ENCODE assay signal across 16 cellular contexts in the genomic region with DNA sequence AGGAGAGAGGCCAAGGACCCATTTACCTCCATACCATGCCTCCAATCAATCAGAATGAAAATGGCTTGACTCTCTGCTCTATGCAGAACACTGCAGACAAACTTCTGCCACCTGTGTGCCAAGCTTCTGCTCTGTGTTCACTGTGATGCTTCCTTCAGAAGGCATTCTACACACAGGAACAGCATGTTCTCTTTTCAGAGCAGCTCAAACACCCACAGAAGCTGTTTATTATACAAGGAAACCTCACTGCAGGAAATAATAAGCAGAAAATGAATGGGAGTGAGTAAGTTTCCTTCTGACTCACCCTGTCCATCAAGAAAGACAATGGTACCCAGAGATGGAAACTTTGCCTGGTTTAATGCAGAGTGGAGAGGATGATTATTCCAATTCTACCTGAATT. TPM values are rescaled to one million over a fixed set of nuclear protein-coding genes. Genes with fewer than 3 reads are reported as not detected.
DNase-seq lines count a peak whose midpoint lies in the region; FAIRE-seq and TF ChIP-seq lines count a peak whose summit lies in the region.
"Had no signal": no experiment of that assay in that cellular context is flagged by ENCODE, and none has a peak within 500 bp of the region (broad histone marks: within the 10 kb centered on the region; RNA-seq: fewer than 3 reads in every experiment).

No MANE protein-coding gene starts in this region.

- TF ChIP-seq CTCF in brain microvascular endothelial cell (IDR thresholded peaks at IDR 0.05; ENCODE audit: low read depth, low read length, missing control alignments), result no peak
- no peak for TF ChIP-seq CTCF in keratinocyte (optimal IDR thresholded peaks at IDR 0.05 in 1 of 3, IDR thresholded peaks at IDR 0.05 in 1 of 3, conservative IDR thresholded peaks at IDR 0.05 in 1 of 3; ENCODE audit: extremely low read depth in 1 of 3, insufficient read depth in 2 of 3, low read length in 3 of 3)
- no peak for TF ChIP-seq CTCF in thyroid gland (IDR thresholded peaks at IDR 0.05)
- TF ChIP-seq CTCF in HFFc6 (IDR thresholded peaks at IDR 0.05), result no peak
- TF ChIP-seq CTCF in spleen (IDR thresholded peaks at IDR 0.05 in 8 of 11, conservative IDR thresholded peaks at IDR 0.05 in 3 of 11), result no peak
- no peak for TF ChIP-seq CTCF in ascending aorta (IDR thresholded peaks at IDR 0.05)

- H3K36me3 ChIP-seq in ACC112 (ENCODE audit: insufficient read depth, low read length), result no peaks in the 10 kb centered on the region
- H3K36me3 ChIP-seq in brain microvascular endothelial cell (replicated peaks), result no peaks in the 10 kb centered on the region
- H3K36me3 ChIP-seq in keratinocyte (ENCODE audit: control insufficient read depth in 2 of 2, extremely low read depth in 1 of 2, insufficient read depth in 2 of 2, low read length in 2 of 2), result no peaks in the 10 kb centered on the region
- H3K36me3 ChIP-seq in thyroid gland, result no peaks in the 10 kb centered on the region
- H3K36me3 ChIP-seq in spleen, result no peaks in the 10 kb centered on the region
- H3K36me3 ChIP-seq in ascending aorta, result no peaks in the 10 kb centered on the region

- H3K27ac ChIP-seq in ACC112 (ENCODE audit: low read depth, low read length) (peak overlapping the region; percentile 4; the same call in 1 of the 2 replicates), brain microvascular endothelial cell (no peak overlapping the region), keratinocyte (ENCODE audit: control insufficient read depth, insufficient read depth, low read length) (no peak overlapping the region), thyroid gland (no peak overlapping the region), spleen (no peak overlapping the region), ascending aorta (no peak overlapping the region)

- H3K27me3 ChIP-seq in ACC112 (ENCODE audit: insufficient read depth, low read length), result peaks cover 11% of the 10 kb centered on the region
- no peaks in the 10 kb centered on the region for H3K27me3 ChIP-seq in brain microvascular endothelial cell (replicated peaks)
- peaks cover 8% of the 10 kb centered on the region for H3K27me3 ChIP-seq in keratinocyte (ENCODE audit: control insufficient read depth, extremely low read depth, insufficient read depth, low read length)
- no peaks in the 10 kb centered on the region for H3K27me3 ChIP-seq in thyroid gland
- peaks cover 0 to 30% (median 8%) of the 10 kb centered on the region in 7 donors for H3K27me3 ChIP-seq in spleen (replicated peaks in 1 of 7)
- peaks cover 5% of the 10 kb centered on the region for H3K27me3 ChIP-seq in ascending aorta

- dilution Hi-C loops in keratinocyte (cut with MboI; ENCODE audit: extremely low pct_ligation_motif_present, low sequenced_read_pairs), result loop anchor here (25.0 kb wide), 1 partner anchor 259 kb away; no protein-coding TSS in a partner anchor

- FAIRE-seq in keratinocyte (lab: Jason Lieb, UNC), result peak; percentile 89

- peak overlapping the region; percentile 62 for H3K4me2 ChIP-seq in keratinocyte (ENCODE audit: control insufficient read depth, extremely low read depth, insufficient read depth, low read depth, low read length)

- H3K9me1 ChIP-seq in keratinocyte (ENCODE audit: control insufficient read depth, extremely low read depth, insufficient read depth, low read length), result no peaks in the 10 kb centered on the region

- no peaks in the 10 kb centered on the region for H3K36me3 Mint-ChIP-seq in HFFc6 (ENCODE audit: low read depth)
- H3K36me3 Mint-ChIP-seq: stimulated activated naive B cell treated with anti-CD40 and anti-IgM and Interleukin-4, amounts not matched to agents 10 μg/mL and 1 μg/mL and 100 μg/mL, for 72 hours; T-cell had no signal

- in situ Hi-C loops in brain microvascular endothelial cell (cut with HindIII; ENCODE audit: low pct_ligation_motif_present, low sequenced_read_pairs), result no loop called here

- H3K4me3 Mint-ChIP-seq in HFFc6, result no peak overlapping the region
- H3K4me3 Mint-ChIP-seq: stimulated activated naive B cell treated with anti-CD40 and anti-IgM and Interleukin-4, amounts not matched to agents 10 μg/mL and 1 μg/mL and 100 μg/mL, for 72 hours had no signal

- H3K9me3 Mint-ChIP-seq in HFFc6, result no peaks in the 10 kb centered on the region
- H3K9me3 Mint-ChIP-seq: stimulated activated naive B cell treated with anti-CD40 and anti-IgM and Interleukin-4, amounts not matched to agents 10 μg/mL and 1 μg/mL and 100 μg/mL, for 72 hours; T-cell had no signal

- H3K27me3 Mint-ChIP-seq in HFFc6 (ENCODE audit: insufficient read depth), result peaks cover 21% of the 10 kb centered on the region

- DNase-seq in HS-5 (ENCODE audit: low read depth) (peak; percentile 3), brain microvascular endothelial cell (peak; percentile 2), keratinocyte (ENCODE audit: low read depth, low spot score) (no peak), thyroid gland (no peak), HFFc6 (no peak), spleen (no peak), ascending aorta (ENCODE audit: low spot score in 2 of 2) (no peak)
- DNase-seq: activated CD4-positive, alpha-beta T cell treated with anti-CD3 and anti-CD28 coated beads, Interleukin-2, amount 50 U/mL, for 1 hour; amniotic stem cell; C1 segment of cervical spinal cord; effector memory CD4-positive, alpha-beta T cell; mesendoderm; stimulated activated CD4-positive, alpha-beta T cell treated with anti-CD3 and anti-CD28 coated beads, Interleukin-2, amount 100 ng/mL, for 48 hours; stimulated activated naive B cell treated with anti-CD40 and anti-IgM and Interleukin-4, amounts not matched to agents 10 μg/mL and 1 μg/mL and 100 μg/mL, for 72 hours; T-cell had no signal

- H2AFZ ChIP-seq in ACC112 (ENCODE audit: low read length, unreplicated experiment) (no peak overlapping the region), keratinocyte (ENCODE audit: control insufficient read depth, low read length) (no peak overlapping the region)

- no peaks in the 10 kb centered on the region for H3K9me3 ChIP-seq in keratinocyte (ENCODE audit: control insufficient read depth, low read depth, low read length)
- no peaks in the 10 kb centered on the region for H3K9me3 ChIP-seq in thyroid gland
- H3K9me3 ChIP-seq in spleen, result no peaks in the 10 kb centered on the region
- no peaks in the 10 kb centered on the region for H3K9me3 ChIP-seq in ascending aorta

- H3K4me1 ChIP-seq in ACC112 (ENCODE audit: control insufficient read depth, insufficient read depth, low read length, unreplicated experiment) (peaks cover 9% of the 10 kb centered on the region), keratinocyte (ENCODE audit: control insufficient read depth, extremely low read depth, insufficient read depth, low read length) (peaks cover 22% of the 10 kb centered on the region), thyroid gland (peaks cover 3 to 14% of the 10 kb centered on the region in 2 donors), spleen (peaks cover 3 to 31% (median 20%) of the 10 kb centered on the region in 6 donors), ascending aorta (peaks cover 6 to 11% of the 10 kb centered on the region in 2 donors)

- intact Hi-C loops in thyroid gland (cut with DNase I) (loop anchor here (10.0 kb wide), 2 partner anchors 152 to 292 kb away; no protein-coding TSS in a partner anchor), spleen (cut with DNase I; ENCODE audit: low total_unique reads) (loop anchor here (10.0 kb wide), 1 partner anchor 122 kb away; no protein-coding TSS in a partner anchor), ascending aorta (cut with DNase I) (no loop called here)

- no peak for TF ChIP-seq POLR2A in thyroid gland (IDR thresholded peaks at IDR 0.05)
- TF ChIP-seq POLR2A in spleen (IDR thresholded peaks at IDR 0.05), result no peak

- H3K4me3 ChIP-seq in ACC112 (ENCODE audit: low read depth, low read length), result no peak overlapping the region
- no peak overlapping the region for H3K4me3 ChIP-seq in brain microvascular endothelial cell (ENCODE audit: low read depth, low read length)
- no peak overlapping the region for H3K4me3 ChIP-seq in keratinocyte (ENCODE audit: control insufficient read depth in 2 of 3, extremely low read depth in 1 of 3, insufficient read depth in 2 of 3, low read depth in 1 of 3, low read length in 3 of 3)
- no peak overlapping the region for H3K4me3 ChIP-seq in thyroid gland (replicated peaks in 1 of 3)
- H3K4me3 ChIP-seq in spleen, result no peak overlapping the region
- H3K4me3 ChIP-seq in ascending aorta, result no peak overlapping the region

- H3K9ac ChIP-seq in keratinocyte (ENCODE audit: control insufficient read depth, extremely low read depth, insufficient read depth, low read length), result no peak overlapping the region

- H4K20me1 ChIP-seq in keratinocyte (ENCODE audit: control insufficient read depth, extremely low read depth, insufficient read depth, low read length), result no peaks in the 10 kb centered on the region

- no peak overlapping the region for H3K27ac Mint-ChIP-seq in HFFc6
- H3K27ac Mint-ChIP-seq: stimulated activated naive B cell treated with anti-CD40 and anti-IgM and Interleukin-4, amounts not matched to agents 10 μg/mL and 1 μg/mL and 100 μg/mL, for 72 hours; T-cell had no signal

- H3K79me2 ChIP-seq in ACC112 (ENCODE audit: control insufficient read depth, insufficient read depth, low read length, unreplicated experiment) (no peaks in the 10 kb centered on the region), keratinocyte (ENCODE audit: control insufficient read depth, insufficient read depth, low read length) (no peaks in the 10 kb centered on the region)

- peaks cover 11% of the 10 kb centered on the region for H3K4me1 Mint-ChIP-seq in HFFc6 (ENCODE audit: low read depth)

RNA-seq across cellular contexts. Expression of a gene that starts 2.4 kb away (rescaled TPM):
- polyA plus RNA-seq in keratinocyte (0.02 to 0.06 TPM (median 0.03 TPM) in 3 replicates), spleen (1 to 10 TPM in 2 of 3 donors, under 1 TPM in 1; 0.93 to 1.4 (median 1.3) TPM)
- polyA plus RNA-seq in keratinocyte (2011; ENCODE audit: low read depth), result 0.09 TPM
- 0.11 TPM in 1 of 2 replicates, not detected in the other for polyA plus RNA-seq in keratinocyte (2011; cell fraction: cytosol; rRNA removed)
- 0.04 and 0.13 TPM in 2 replicates for polyA plus RNA-seq in keratinocyte (2011; cell fraction: nucleus; rRNA removed)
- 0.13 and 0.25 TPM in 2 replicates for polyA plus RNA-seq in keratinocyte (2012; ENCODE audit: low replicate concordance)
- 0.20 to 0.45 TPM in 2 of 3 replicates, not detected in the other for polyA minus RNA-seq in keratinocyte
- polyA minus RNA-seq in keratinocyte (2011; cell fraction: cytosol; rRNA and poly(A)+ RNA removed), result not detected
- polyA minus RNA-seq in keratinocyte (2011; cell fraction: nucleus; rRNA and poly(A)+ RNA removed), result 0.31 TPM in 1 of 2 replicates, not detected in the other
- total RNA-seq in thyroid gland (1 to 10 TPM in 1 of 4 donors, under 1 TPM in 2, not detected in 1; 0.27 to 1.0 (median 0.78) TPM), spleen (1 to 10 TPM; 3.1 to 9.0 (median 5.4) TPM), ascending aorta (not detected)
- total RNA-seq in HFFc6 (2021; fragmentation: NEBNext Ultra II Directional; extraction: Animal tissue kit (Norgen Biotek cat#: 25700)), result not detected

Comparison
In these comparisons a context has a peak if more than half of its experiments do, and no peak if none do; other contexts are left out.
1. DNase-seq: peak in HS-5 (single experiment) and brain microvascular endothelial cell (single experiment); none in keratinocyte (single experiment), thyroid gland (0 of 2), HFFc6 (single experiment), spleen (single experiment) and ascending aorta (0 of 2).